Comparison of ENCODE assay signal across 7 cellular contexts in the genomic region with DNA sequence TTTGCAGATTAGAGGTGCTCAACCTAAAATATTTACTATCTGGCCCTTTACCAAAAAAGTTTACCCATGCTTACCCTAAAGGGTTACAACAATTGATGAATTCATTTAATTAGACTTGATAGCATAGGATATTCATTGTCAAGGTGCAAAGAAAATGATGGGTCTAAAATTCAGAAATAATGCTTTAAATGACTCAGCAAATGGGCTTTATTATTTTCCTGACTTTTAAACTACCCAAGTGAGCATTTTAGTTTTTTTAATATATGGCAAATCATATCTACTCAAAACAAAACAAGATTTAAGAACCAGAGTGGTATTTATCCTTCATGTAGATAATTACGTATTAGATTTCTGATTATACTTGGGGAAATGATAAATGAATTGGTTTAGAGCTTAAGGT.
"Had no signal": no experiment of that assay in that cellular context is flagged by ENCODE, and none has a peak within 500 bp of the region (broad histone marks: within the 10 kb centered on the region; RNA-seq: fewer than 3 reads in every experiment).

No MANE protein-coding gene starts in this region.

- ATAC-seq: GM12878 had no signal

- FAIRE-seq: G401.6, GM12878, GM12891, GM12892, GM18507 had no signal

- DNase-seq: GDM1, GF-D8 had no signal

- H3K4me3 ChIP-seq: GM12878 had no signal
